In genomic region chr1:165630629-165631402, GRCh38 we compare ENCODE assay signal across 8 cellular contexts. TPM values are rescaled to one million over a fixed set of nuclear protein-coding genes. Genes with fewer than 3 reads are reported as not detected.
DNase-seq lines count a peak whose midpoint lies in the region; ATAC-seq and TF ChIP-seq lines count a peak whose summit lies in the region.

TSS of gene MGST3 (plus strand) at chr1:165631234. CDS start at chr1:165649848, 18,614 bp downstream.

- H2BK12ac ChIP-seq in trophoblast cell (ENCODE audit: low read length): peak within 1 kb of the TSS; percentile 14

- H3K9me3 Mint-ChIP-seq in T-cell: no peaks in the 10 kb centered on the region

- H2BK120ac ChIP-seq in trophoblast cell (ENCODE audit: insufficient read depth, low read length, poor library complexity): peak within 1 kb of the TSS; percentile 95

- DNase-seq in GM13977 (ENCODE audit: low spot score) (peak; percentile 92), NCI-H146 (lab: John Stamatoyannopoulos, UW) (peak; percentile 98), T-cell (peak; percentile 83 to 94 (median 90)), cardiac septum (ENCODE audit: low spot score) (peak; percentile 95), trophoblast cell (peak; percentile 98 to 100), transverse colon (peak; percentile 95)

- H4K91ac ChIP-seq in trophoblast cell (ENCODE audit: low read depth, low read length): peak within 1 kb of the TSS; percentile 76

- no peaks in the 10 kb centered on the region for H3K36me3 Mint-ChIP-seq in T-cell

- peak within 1 kb of the TSS; percentile 83 for H3K14ac ChIP-seq in trophoblast cell (ENCODE audit: low read length)

- peak within 1 kb of the TSS; percentile 61 for H3K4ac ChIP-seq in trophoblast cell (ENCODE audit: low read depth, low read length)

- WGBS in adipose tissue, 3 donors: 0 to 1% (median 1%) methylated on average over 53 to 58 of the region's 58 CpGs
- WGBS in trophoblast cell (ENCODE audit: extremely low coverage, insufficient coverage, insufficient read length): no CpG with 5 or more reads among the region's 58 CpGs
- 2% methylated on average over 40 of the region's 58 CpGs; no CpG with 5 or more reads in 1 of the 2 donors for WGBS in transverse colon (ENCODE audit: low coverage in 1 of 2), 2 donors

- CTCF ChIA-PET in T-cell (lab: Charles Lee): interaction anchor here (0.6 to 2.9 kb wide), 4 partner anchors 28 to 34 kb away, joined by 4 to 11 read pairs (median 4); no protein-coding TSS in a partner anchor

- H3K23ac ChIP-seq in trophoblast cell (ENCODE audit: low read length): no peak within 1 kb of the TSS

- TF ChIP-seq POLR2A in transverse colon (IDR thresholded peaks at IDR 0.05): peak; percentile 98

- H3K4me2 ChIP-seq in trophoblast cell (ENCODE audit: low read length): peak within 1 kb of the TSS; percentile 78

- H2AFZ ChIP-seq in trophoblast cell (ENCODE audit: insufficient read depth, low read length, poor library complexity): peak within 1 kb of the TSS; percentile 87

- peaks cover 12 to 25% (median 23%) of the 10 kb centered on the region in 3 donors for H3K4me1 Mint-ChIP-seq in T-cell

- peak within 1 kb of the TSS; percentile 2 for H3K27ac ChIP-seq in adipose tissue (ENCODE audit: low read depth, low read length)
- peak within 1 kb of the TSS; percentile 92 for H3K27ac ChIP-seq in trophoblast cell (ENCODE audit: low read depth, low read length)
- H3K27ac ChIP-seq in transverse colon: peak within 1 kb of the TSS; percentile 90 to 95 (median 94)

- TF ChIP-seq CTCF in GM13977 (IDR thresholded peaks at IDR 0.05; ENCODE audit: extremely low read depth, insufficient read depth, missing control alignments): no peak
- no peak for TF ChIP-seq CTCF in transverse colon (IDR thresholded peaks at IDR 0.05)

- peaks cover 10% of the 10 kb centered on the region for H3K79me2 ChIP-seq in trophoblast cell (ENCODE audit: control insufficient read depth, insufficient read depth, low read length, poor library complexity)

- H3K18ac ChIP-seq in trophoblast cell (ENCODE audit: low read length): peak within 1 kb of the TSS; percentile 95

- no peak for TF ChIP-seq EP300 in transverse colon (IDR thresholded peaks at IDR 0.05; ENCODE audit: low read depth)

- POLR2A ChIA-PET in T-cell (lab: Charles Lee): interaction anchor here in 1 of 2 donors (0.9 to 1.1 kb wide), 2 partner anchors 33 to 198 kb away, joined by 3 to 4 read pairs; no protein-coding TSS in a partner anchor

- H3K4me1 ChIP-seq in trophoblast cell (ENCODE audit: control insufficient read depth in 1 of 2, insufficient read depth in 2 of 2, low read length in 2 of 2): no peaks in the 10 kb centered on the region
- peaks cover 15 to 55% (median 36%) of the 10 kb centered on the region in 4 donors for H3K4me1 ChIP-seq in transverse colon

- peak within 1 kb of the TSS in 1 of 2 donors; percentile 43 for H3K27ac Mint-ChIP-seq in T-cell

- no peaks in the 10 kb centered on the region for H3K27me3 ChIP-seq in trophoblast cell (ENCODE audit: insufficient read depth, low read length)
- no peaks in the 10 kb centered on the region for H3K27me3 ChIP-seq in transverse colon

- H2AK5ac ChIP-seq in trophoblast cell (ENCODE audit: low read length): no peak within 1 kb of the TSS

- H3K9ac ChIP-seq in trophoblast cell (ENCODE audit: low read length): peak within 1 kb of the TSS; percentile 85

- in situ Hi-C loops in GM13977 (cut with MboI; ENCODE audit: low pct_unique_long_range_greater_than_20kb, low sequenced_read_pairs, unreplicated experiment): no loop called here
- in situ Hi-C loops in transverse colon (cut with MboI; ENCODE audit: low pct_ligation_motif_present in 1 of 4, low pct_unique_long_range_greater_than_20kb in 1 of 4, low sequenced_read_pairs in 3 of 4): no loop called here

- H3K36me3 ChIP-seq in trophoblast cell (ENCODE audit: control insufficient read depth in 1 of 2, insufficient read depth in 2 of 2, low read length in 2 of 2) (no peaks in the 10 kb centered on the region), transverse colon (no peaks in the 10 kb centered on the region)

- peak within 1 kb of the TSS; percentile 95 for H2BK5ac ChIP-seq in trophoblast cell (ENCODE audit: low read depth, low read length, poor library complexity)

- no peak within 1 kb of the TSS for H3K4me3 Mint-ChIP-seq in T-cell

- H3K4me3 ChIP-seq in trophoblast cell (ENCODE audit: low read depth, low read length) (peak within 1 kb of the TSS; percentile 83), transverse colon (peak within 1 kb of the TSS; percentile 62 to 79 (median 69))

- ATAC-seq in HG02870 (IDR thresholded peaks at IDR 0.05; ENCODE audit: unreplicated experiment) (peak; percentile 82), T-cell (replicated peaks in 1 of 4) (peak; percentile 92 to 98 (median 94))

- no peaks in the 10 kb centered on the region for H3K27me3 Mint-ChIP-seq in T-cell

- H4K12ac ChIP-seq in trophoblast cell (ENCODE audit: low read depth, low read length): peak within 1 kb of the TSS; percentile 91

- peak within 1 kb of the TSS; percentile 80 for H4K8ac ChIP-seq in trophoblast cell (ENCODE audit: low read depth, low read length)

- intact Hi-C loops in cardiac septum (cut with DNase I) (loop anchor here (2.0 to 10.0 kb wide), 2 partner anchors 30 to 264 kb away; no protein-coding TSS in a partner anchor), transverse colon (cut with DNase I; ENCODE audit: low total_unique reads) (no loop called here)

- peaks cover 14% of the 10 kb centered on the region for H3K79me1 ChIP-seq in trophoblast cell (ENCODE audit: low read length)

- H3K9me3 ChIP-seq in trophoblast cell (ENCODE audit: insufficient read depth, low read depth, low read length): no peaks in the 10 kb centered on the region
- H3K9me3 ChIP-seq in transverse colon: no peaks in the 10 kb centered on the region

RNA-seq across cellular contexts. Expression of gene MGST3, which starts in this region (rescaled TPM):
- total RNA-seq in T-cell: 10 to 100 TPM; 33.1 to 66.7 (median 40.4) TPM
- polyA plus RNA-seq in adipose tissue: 100 to 1,000 TPM; 145 to 565 (median 280) TPM
- total RNA-seq in cardiac septum: 998 TPM
- polyA plus RNA-seq in trophoblast cell (2013): 373 and 375 TPM in 2 replicates
- total RNA-seq in transverse colon: 100 to 1,000 TPM in 3 of 4 donors, 10 to 100 TPM in 1; 84.4 to 387 (median 220) TPM

Comparison
In these comparisons a context has a peak if more than half of its experiments do, and no peak if none do; other contexts are left out.
1. Peak in every context shown above with its lines: DNase-seq, ATAC-seq, H3K4me3 ChIP-seq and H3K27ac ChIP-seq.
2. H3K27ac ChIP-seq: peak in every context shown above with its lines; median percentile 94 in transverse colon; 92 in trophoblast cell; 2 in adipose tissue.